In the genomic region with DNA sequence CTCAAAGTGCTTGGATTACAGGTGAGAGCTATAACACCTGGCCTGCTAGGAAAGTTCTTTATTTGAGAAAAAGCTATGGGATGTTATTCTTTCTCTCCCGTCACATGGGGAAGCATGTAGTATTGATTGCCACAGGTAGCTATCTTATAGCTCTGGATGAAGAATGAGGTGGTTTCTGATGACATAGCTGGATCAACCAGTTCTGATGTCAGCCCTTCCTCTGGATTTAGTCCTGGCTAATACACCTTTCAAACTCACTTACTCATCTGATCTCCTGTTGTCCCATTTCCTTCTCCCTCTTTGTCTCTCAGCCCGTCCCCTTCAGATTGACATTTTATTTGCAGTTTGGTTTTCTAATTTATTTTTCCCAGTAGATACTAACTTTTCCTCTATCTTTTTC, we compare ENCODE assay signal across 24 cellular contexts.
"Had no signal": no experiment of that assay in that cellular context is flagged by ENCODE, and none has a peak within 500 bp of the region (broad histone marks: within the 10 kb centered on the region; RNA-seq: fewer than 3 reads in every experiment).

No MANE protein-coding gene starts in this region.

- H3K4me1 Mint-ChIP-seq: activated CD4-positive, alpha-beta T cell treated with anti-CD3 and anti-CD28 coated beads, Interleukin-2, amount 10 ng/mL, durations not matched to agents 24 days and 14 days had no signal

- H3K9me3 Mint-ChIP-seq: activated CD4-positive, alpha-beta T cell treated with anti-CD3 and anti-CD28 coated beads, Interleukin-2, amount 10 ng/mL, durations not matched to agents 24 days and 14 days; activated naive CD4-positive, alpha-beta T cell treated with anti-CD3 and anti-CD28 coated beads for 36 hours; activated naive CD4-positive, alpha-beta T cell treated with anti-CD3 and anti-CD28 coated beads, Interleukin-2, amount 50 U/mL, for 72 hours; activated T-cell treated with anti-CD3 and anti-CD28 coated beads, Interleukin-2, amount 50 U/mL, for 24 hours; T-helper 2 cell treated with Interferon-gamma antibody and Interleukin-4, amounts not matched to agents 5 μg/mL and 100 μg/mL, for 36 hours had no signal

- H3K27ac Mint-ChIP-seq: activated CD4-positive, alpha-beta T cell treated with anti-CD3 and anti-CD28 coated beads, Interleukin-2, amount 10 ng/mL, durations not matched to agents 24 days and 14 days; activated CD8-positive, alpha-beta T cell treated with anti-CD3 and anti-CD28 coated beads, Interleukin-2, amount 10 ng/mL, durations not matched to agents 7 days and 5 days; activated naive CD4-positive, alpha-beta T cell treated with anti-CD3 and anti-CD28 coated beads for 36 hours; activated naive CD4-positive, alpha-beta T cell treated with anti-CD3 and anti-CD28 coated beads, Interleukin-2, amount 50 U/mL, for 72 hours; activated T-cell treated with anti-CD3 and anti-CD28 coated beads, Interleukin-2, amount 50 U/mL, for 24 hours; T-helper 2 cell treated with Interferon-gamma antibody and Interleukin-4, amounts not matched to agents 5 μg/mL and 100 μg/mL, for 36 hours had no signal

- H3K4me3 ChIP-seq: adrenal gland, body of pancreas, breast epithelium, MG63, SJCRH30, SK-N-MC had no signal

- H3K4me3 Mint-ChIP-seq: activated CD4-positive, alpha-beta T cell treated with anti-CD3 and anti-CD28 coated beads, Interleukin-2, amount 10 ng/mL, durations not matched to agents 24 days and 14 days; activated CD8-positive, alpha-beta T cell treated with anti-CD3 and anti-CD28 coated beads, Interleukin-2, amount 10 ng/mL, durations not matched to agents 7 days and 5 days; activated naive CD4-positive, alpha-beta T cell treated with anti-CD3 and anti-CD28 coated beads for 36 hours; activated T-cell treated with anti-CD3 and anti-CD28 coated beads, Interleukin-2, amount 50 U/mL, for 24 hours; T-helper 2 cell treated with Interferon-gamma antibody and Interleukin-4, amounts not matched to agents 5 μg/mL and 100 μg/mL, for 36 hours had no signal

- DNase-seq: activated CD4-positive, alpha-beta T cell treated with anti-CD3 and anti-CD28 coated beads, Interleukin-2, amount 10 ng/mL, durations not matched to agents 24 days and 14 days; activated CD4-positive, alpha-beta T cell treated with anti-CD3 and anti-CD28 coated beads, Interleukin-2, amount 50 U/mL, for 48 hours; activated CD8-positive, alpha-beta T cell treated with anti-CD3 and anti-CD28 coated beads, Interleukin-2, amount 10 ng/mL, durations not matched to agents 7 days and 5 days; activated gamma-delta T cell treated with Interleukin-2 at 50 U/mL for 16 hours; activated T-cell treated with anti-CD3 and anti-CD28 coated beads, Interleukin-2, amount 50 U/mL, for 24 hours; KG1; MG63; NCI-H1048; NCI-H1105 treated with DMSO at 0.1 percent for 48 hours; NCI-H1436 treated with DMSO at 0.1 percent for 48 hours; NCI-H187; NCI-H2171 treated with DMSO at 0.1 percent for 48 hours; NCI-H2227 treated with DMSO at 0.1 percent for 48 hours; NCI-H446; NCI-H524 treated with DMSO at 0.1 percent for 48 hours; SJCRH30 had no signal

- ATAC-seq: activated CD8-positive, alpha-beta T cell treated with anti-CD3 and anti-CD28 coated beads, Interleukin-2, amount 10 ng/mL, durations not matched to agents 7 days and 5 days; activated naive CD4-positive, alpha-beta T cell treated with anti-CD3 and anti-CD28 coated beads, Interleukin-2, amount 50 U/mL, for 72 hours; body of pancreas; Panc1 had no signal

- H3K36me3 Mint-ChIP-seq: activated naive CD4-positive, alpha-beta T cell treated with anti-CD3 and anti-CD28 coated beads, Interleukin-2, amount 50 U/mL, for 72 hours had no signal
